ENCODE assay signal across 8 cellular contexts in genomic region chr1:12166834-12167492, GRCh38. TPM values are rescaled to one million over a fixed set of nuclear protein-coding genes. Genes with fewer than 3 reads are reported as not detected.
DNase-seq lines count a peak whose midpoint lies in the region; ATAC-seq, FAIRE-seq and TF ChIP-seq lines count a peak whose summit lies in the region.

TNFRSF1B (plus strand) TSS chr1:12166991; CDS start chr1:12167092, 101 bp downstream.

- H3K9me3 ChIP-seq in Panc1 (ENCODE audit: control insufficient read depth, insufficient read depth, low read depth, low read length) (no peaks in the 10 kb centered on the region), parathyroid adenoma (ENCODE audit: control insufficient read depth, low read length) (no peaks in the 10 kb centered on the region), aorta (ENCODE audit: control insufficient read depth, low read length) (no peaks in the 10 kb centered on the region)

- in situ Hi-C loops in Panc1 (cut with HindIII; ENCODE audit: low pct_unique_long_range_greater_than_20kb, low sequenced_read_pairs): no loop called here

- no peak within 1 kb of the TSS for H2AFZ ChIP-seq in parathyroid adenoma

- H3K27me3 ChIP-seq in H7 (ENCODE audit: control insufficient read depth, insufficient read depth, low read length) (peaks cover 30% of the 10 kb centered on the region), Panc1 (ENCODE audit: control insufficient read depth, insufficient read depth, low read length) (no peaks in the 10 kb centered on the region), parathyroid adenoma (ENCODE audit: control insufficient read depth, insufficient read depth, low read length) (no peaks in the 10 kb centered on the region), aorta (ENCODE audit: control insufficient read depth in 1 of 2, insufficient read depth in 2 of 2, low read length in 1 of 2) (no peaks in the 10 kb centered on the region)

- CTCF ChIA-PET in Panc1 (lab: Charles Lee): interaction anchor here (0.8 to 1.0 kb wide), 2 partner anchors 19 to 42 kb away, joined by 3 read pairs; no protein-coding TSS in a partner anchor

- peaks cover 11% of the 10 kb centered on the region for H3K4me1 ChIP-seq in Panc1 (ENCODE audit: control insufficient read depth, insufficient read depth, low read length)
- no peaks in the 10 kb centered on the region for H3K4me1 ChIP-seq in parathyroid adenoma
- H3K4me1 ChIP-seq in aorta (ENCODE audit: control insufficient read depth in 1 of 2, insufficient read depth in 2 of 2, low read length in 2 of 2): no peaks in the 10 kb centered on the region

- H3K4me2 ChIP-seq in parathyroid adenoma (ENCODE audit: low read length): peak within 1 kb of the TSS; percentile 63

- intact Hi-C loops in Panc1 (cut with micrococcal nuclease; ENCODE audit: unreplicated experiment) (no loop called here), aorta (cut with DNase I) (no loop called here)

- H3K36me3 ChIP-seq in H7 (replicated peaks; ENCODE audit: control insufficient read depth, insufficient read depth, low read length): no peaks in the 10 kb centered on the region
- H3K36me3 ChIP-seq in Panc1 (ENCODE audit: control insufficient read depth, insufficient read depth, low read length): no peaks in the 10 kb centered on the region
- H3K36me3 ChIP-seq in parathyroid adenoma (ENCODE audit: control insufficient read depth, insufficient read depth, low read length): no peaks in the 10 kb centered on the region
- H3K36me3 ChIP-seq in aorta (ENCODE audit: control insufficient read depth in 1 of 2, insufficient read depth in 2 of 2, low read length in 1 of 2): no peaks in the 10 kb centered on the region

- DNase-seq in H7 (peak; percentile 98), Panc1 (ENCODE audit: low read depth, low spot score) (no peak), activated gamma-delta T cell treated with Interleukin-2 at 50 U/mL for 16 hours (peak; percentile 56), germinal center (ENCODE audit: low spot score) (peak; percentile 64), aorta (peak; percentile 81 to 89), D721Med (ENCODE audit: insufficient read length, low spot score) (no peak)

- peak; percentile 76 for ATAC-seq in Panc1
- peak; percentile 81 for ATAC-seq in aorta (ENCODE audit: low FRiP score)

- no peak for FAIRE-seq in D721Med (lab: Jason Lieb, UNC)

- no peak within 1 kb of the TSS for H3K9ac ChIP-seq in parathyroid adenoma

- no peaks in the 10 kb centered on the region for H3K79me2 ChIP-seq in parathyroid adenoma

- no TSS peak for BruUV-seq in Panc1 (replicated peaks; lab: Mats Ljungman, UMichigan)

- POLR2A ChIA-PET in Panc1 (lab: Charles Lee): no interaction called here

- H3K27ac ChIP-seq in Panc1 (ENCODE audit: low read length) (0 out of 2 replicates have a peak within 1 kb of the TSS, but pooled peaks have one; percentile 44), parathyroid adenoma (peak within 1 kb of the TSS; percentile 39), aorta (ENCODE audit: low read depth in 1 of 2, low read length in 2 of 2) (no peak within 1 kb of the TSS)

- H3K4me3 ChIP-seq in GM08714 (ENCODE audit: low read length): peak within 1 kb of the TSS; percentile 61
- peak within 1 kb of the TSS; percentile 28 for H3K4me3 ChIP-seq in H7 (ENCODE audit: insufficient read depth, low read depth, low read length)
- H3K4me3 ChIP-seq in Panc1 (ENCODE audit: low read depth in 2 of 2, low read length in 2 of 2): peak within 1 kb of the TSS; percentile 52 to 57
- peak within 1 kb of the TSS; percentile 49 for H3K4me3 ChIP-seq in parathyroid adenoma (ENCODE audit: low read depth, low read length)
- H3K4me3 ChIP-seq in aorta (ENCODE audit: low read length in 2 of 2): peak within 1 kb of the TSS in 1 of 2 donors; percentile 39

- 2% methylated on average over 59 to 79 of the region's 79 CpGs for WGBS in aorta, 2 donors

- TF ChIP-seq CTCF in Panc1 (IDR thresholded peaks at IDR 0.05) (no peak), parathyroid adenoma (IDR thresholded peaks at IDR 0.05) (no peak), D721Med (IDR thresholded peaks at IDR 0.05; ENCODE audit: insufficient read depth, missing control alignments) (no peak)

RNA-seq across cellular contexts. Expression of gene TNFRSF1B, which starts in this region (rescaled TPM):
- 1.3 and 2.4 TPM in 2 replicates for total RNA-seq in H7 (2014; rRNA removed; shearing (Covaris generic))
- 18.8 TPM for total RNA-seq in Panc1 (2021; ENCODE audit: unreplicated experiment)
- polyA plus RNA-seq in Panc1 (2012; ENCODE audit: insufficient read length): 11.3 TPM
- 10 to 100 TPM; 42.1 to 98.5 TPM for total RNA-seq in aorta
- 10 to 100 TPM in 1 of 2 donors, 1 to 10 TPM in 1; 5.0 to 12.8 TPM for polyA plus RNA-seq in aorta

Comparison
In these comparisons a context has a peak if more than half of its experiments do, and no peak if none do; other contexts are left out.
1. DNase-seq: peak in H7 (single experiment), activated gamma-delta T cell treated with Interleukin-2 at 50 U/mL for 16 hours (single experiment), germinal center (single experiment) and aorta (2 of 2); none in Panc1 (single experiment) and D721Med (single experiment).
2. H3K27ac ChIP-seq: peak in Panc1 (single experiment) and parathyroid adenoma (single experiment); none in aorta (0 of 2).